Comparison of ENCODE assay signal across 12 cellular contexts in the genomic region with DNA sequence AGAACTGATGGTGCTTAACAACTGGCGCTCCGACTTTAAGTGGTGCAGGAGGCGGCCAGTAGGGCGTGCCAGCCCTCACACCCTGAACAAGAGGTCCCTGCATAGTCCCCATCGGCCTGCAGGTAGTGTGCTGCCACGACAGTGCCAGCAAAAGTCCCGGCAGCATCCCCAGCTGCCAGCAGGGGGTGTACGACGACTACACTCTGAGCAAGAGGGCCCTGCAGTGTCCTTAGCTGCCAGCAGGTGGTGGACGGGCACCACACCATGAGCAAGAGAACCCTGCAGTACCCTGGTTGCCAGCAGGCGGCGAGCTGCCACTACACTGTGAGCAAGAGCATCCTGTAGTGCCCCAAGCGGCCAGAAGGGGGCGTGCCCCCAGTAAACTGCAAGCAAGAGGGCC. TPM values are rescaled to one million over a fixed set of nuclear protein-coding genes. Genes with fewer than 3 reads are reported as not detected.
DNase-seq lines count a peak whose midpoint lies in the region; ATAC-seq and TF ChIP-seq lines count a peak whose summit lies in the region.
"Not testable (repeated sequence)": the region's sequence is repeated elsewhere in the genome, so short reads cannot be mapped to it uniquely, and the experiment has no call there.
"Had no signal": no experiment of that assay in that cellular context is flagged by ENCODE, and none has a peak within 500 bp of the region (broad histone marks: within the 10 kb centered on the region; RNA-seq: fewer than 3 reads in every experiment).

No MANE protein-coding gene starts in this region.

- H3K4me3 Mint-ChIP-seq in activated CD8-positive, alpha-beta T cell treated with anti-CD3 and anti-CD28 coated beads for 36 hours; naive B cell: not testable (repeated sequence)

- TF ChIP-seq CTCF in LNCAP (IDR thresholded peaks at IDR 0.05): peak; percentile 51; the same call in 1 of the 2 replicates
- peak; percentile 78 for TF ChIP-seq CTCF in activated CD8-positive, alpha-beta T cell treated with anti-CD3 and anti-CD28 coated beads for 36 hours (IDR thresholded peaks at IDR 0.05)

- H3K36me3 Mint-ChIP-seq in activated CD8-positive, alpha-beta T cell treated with anti-CD3 and anti-CD28 coated beads for 36 hours (ENCODE audit: low read depth); naive B cell: not testable (repeated sequence)

- intact Hi-C loops in activated CD8-positive, alpha-beta T cell treated with anti-CD3 and anti-CD28 coated beads for 36 hours (cut with micrococcal nuclease): not testable (repeated sequence)

- not testable (repeated sequence) for H3K27ac Mint-ChIP-seq in activated CD8-positive, alpha-beta T cell treated with anti-CD3 and anti-CD28 coated beads for 36 hours; naive B cell

- not testable (repeated sequence) for H3K27me3 Mint-ChIP-seq in activated CD8-positive, alpha-beta T cell treated with anti-CD3 and anti-CD28 coated beads for 36 hours; naive B cell

- POLR2A ChIA-PET in activated CD8-positive, alpha-beta T cell treated with anti-CD3 and anti-CD28 coated beads for 36 hours (lab: Charles Lee): not testable (repeated sequence)

- DNase-seq in activated CD8-positive, alpha-beta T cell treated with anti-CD3 and anti-CD28 coated beads for 36 hours: peak; percentile 66
- DNase-seq in ecto neural progenitor cell (ENCODE audit: low spot score): peak; percentile 14
- not testable (repeated sequence) for DNase-seq in naive B cell

- peak; percentile 45 for ATAC-seq in GM18498 (IDR thresholded peaks at IDR 0.05; ENCODE audit: unreplicated experiment)
- ATAC-seq in GM21447 (IDR thresholded peaks at IDR 0.05; ENCODE audit: unreplicated experiment): peak; percentile 59
- peak; percentile 69 for ATAC-seq in HG02759 (IDR thresholded peaks at IDR 0.05; ENCODE audit: unreplicated experiment)
- ATAC-seq in activated CD8-positive, alpha-beta T cell treated with anti-CD3 and anti-CD28 coated beads for 36 hours: peak; percentile 92
- peak; percentile 55 to 71 for ATAC-seq in naive B cell (ENCODE audit: low read depth in 2 of 2)

- H3K9me3 Mint-ChIP-seq in activated CD8-positive, alpha-beta T cell treated with anti-CD3 and anti-CD28 coated beads for 36 hours; naive B cell: not testable (repeated sequence)

- H3K4me1 Mint-ChIP-seq in activated CD8-positive, alpha-beta T cell treated with anti-CD3 and anti-CD28 coated beads for 36 hours (ENCODE audit: low read depth); naive B cell: not testable (repeated sequence)

- CTCF ChIA-PET in activated CD8-positive, alpha-beta T cell treated with anti-CD3 and anti-CD28 coated beads for 36 hours (lab: Charles Lee): interaction anchor here (0.6 kb wide), 1 partner anchor 13 kb away, joined by 3 read pairs; no protein-coding TSS in a partner anchor

RNA-seq across cellular contexts. Expression of gene DUX4, which starts 53.5 kb away (rescaled TPM):
- not detected for total RNA-seq in activated CD8-positive, alpha-beta T cell treated with anti-CD3 and anti-CD28 coated beads for 36 hours
- polyA plus RNA-seq in naive B cell (ENCODE audit: low read depth in 6 of 6): not detected
- total RNA-seq: aorta, glomerular endothelial cell, suprapubic skin had no signal
- polyA plus RNA-seq: aorta, BJ, SK-N-SH had no signal

RNA-seq across cellular contexts. Expression of gene DBET, which starts 55.8 kb away (rescaled TPM):
- not detected for total RNA-seq in activated CD8-positive, alpha-beta T cell treated with anti-CD3 and anti-CD28 coated beads for 36 hours
- polyA plus RNA-seq in naive B cell (ENCODE audit: low read depth in 6 of 6): not detected
- total RNA-seq: aorta, glomerular endothelial cell, suprapubic skin had no signal
- polyA plus RNA-seq: aorta, BJ, SK-N-SH had no signal
